ENCODE assay signal across 25 cellular contexts in the genomic region with DNA sequence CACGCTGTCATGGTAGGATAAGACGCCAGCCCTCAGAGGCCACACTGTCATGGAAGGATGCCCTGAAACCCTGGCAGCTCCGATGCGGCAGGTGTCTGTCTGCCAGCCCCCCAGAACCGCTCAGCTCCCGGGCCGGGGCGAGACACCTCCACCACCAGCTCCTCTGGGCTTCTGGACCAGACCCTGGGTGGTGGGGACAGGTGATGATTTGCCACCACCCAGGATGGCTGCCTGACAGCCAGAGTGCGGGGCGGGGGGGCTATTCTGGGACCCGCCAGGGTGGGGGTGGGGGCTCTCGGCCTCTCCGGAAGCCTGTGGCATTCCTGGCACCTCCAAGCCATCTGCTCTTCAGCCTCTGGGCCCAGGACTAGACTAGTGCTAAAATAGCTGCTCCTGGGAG. TPM values are rescaled to one million over a fixed set of nuclear protein-coding genes. Genes with fewer than 3 reads are reported as not detected.
"Had no signal": no experiment of that assay in that cellular context is flagged by ENCODE, and none has a peak within 500 bp of the region (broad histone marks: within the 10 kb centered on the region; RNA-seq: fewer than 3 reads in every experiment).

No MANE protein-coding gene starts in this region.

- H3K4me3 ChIP-seq: dorsolateral prefrontal cortex, mucosa of descending colon, pancreas, right lobe of liver, spleen, stomach, thoracic aorta, transverse colon had no signal

- DNase-seq: cortex of kidney; dorsolateral prefrontal cortex; effector CD8-positive, alpha-beta T cell; foreskin melanocyte; head of caudate nucleus; hypothalamus; mammary epithelial cell; mucosa of descending colon; natural killer cell; nucleus accumbens; right lobe of liver; spleen; stimulated activated CD4-positive, alpha-beta T cell treated with anti-CD3 and anti-CD28 coated beads, Interleukin-15, amount 100 ng/mL, for 24 hours; stimulated activated CD4-positive, alpha-beta T cell treated with anti-CD3 and anti-CD28 coated beads, Interleukin-1b, Interleukin-23, amount 100 ng/mL, for 48 hours; stimulated activated CD4-positive, alpha-beta T cell treated with anti-CD3 and anti-CD28 coated beads, Interleukin-4, amount 100 ng/mL, for 24 hours; stimulated activated naive CD4-positive, alpha-beta T cell; stomach; substantia nigra; transverse colon had no signal

- H3K27ac Mint-ChIP-seq: natural killer cell, progenitor cell of endocrine pancreas had no signal

- H3K9me3 ChIP-seq: mucosa of descending colon, pancreas, right lobe of liver, spleen, stomach, thoracic aorta, transverse colon had no signal

- H3K27me3 ChIP-seq: pancreas, right lobe of liver, stomach, transverse colon had no signal

- H3K9me3 Mint-ChIP-seq: central memory CD8-positive, alpha-beta T cell; natural killer cell; neural crest cell had no signal

- ATAC-seq: mucosa of descending colon, natural killer cell, pancreas, right lobe of liver had no signal

- H3K27me3 Mint-ChIP-seq: central memory CD8-positive, alpha-beta T cell had no signal

- H3K36me3 Mint-ChIP-seq: natural killer cell had no signal

- H3K36me3 ChIP-seq: pancreas, right lobe of liver, spleen, stomach, thoracic aorta, transverse colon had no signal

- H3K27ac ChIP-seq: dorsolateral prefrontal cortex, pancreas, right lobe of liver, spleen, stomach, thoracic aorta, transverse colon had no signal

- H3K4me1 Mint-ChIP-seq: central memory CD8-positive, alpha-beta T cell; natural killer cell; neural crest cell had no signal

- H3K4me1 ChIP-seq: pancreas, right lobe of liver, spleen had no signal

- H3K4me3 Mint-ChIP-seq: central memory CD8-positive, alpha-beta T cell; natural killer cell; neural crest cell had no signal

RNA-seq across cellular contexts. Expression of a gene that starts 9.4 kb away (rescaled TPM):
- total RNA-seq: skeletal muscle tissue had no signal
